Comparison of ENCODE assay signal across 9 cellular contexts in the genomic region with DNA sequence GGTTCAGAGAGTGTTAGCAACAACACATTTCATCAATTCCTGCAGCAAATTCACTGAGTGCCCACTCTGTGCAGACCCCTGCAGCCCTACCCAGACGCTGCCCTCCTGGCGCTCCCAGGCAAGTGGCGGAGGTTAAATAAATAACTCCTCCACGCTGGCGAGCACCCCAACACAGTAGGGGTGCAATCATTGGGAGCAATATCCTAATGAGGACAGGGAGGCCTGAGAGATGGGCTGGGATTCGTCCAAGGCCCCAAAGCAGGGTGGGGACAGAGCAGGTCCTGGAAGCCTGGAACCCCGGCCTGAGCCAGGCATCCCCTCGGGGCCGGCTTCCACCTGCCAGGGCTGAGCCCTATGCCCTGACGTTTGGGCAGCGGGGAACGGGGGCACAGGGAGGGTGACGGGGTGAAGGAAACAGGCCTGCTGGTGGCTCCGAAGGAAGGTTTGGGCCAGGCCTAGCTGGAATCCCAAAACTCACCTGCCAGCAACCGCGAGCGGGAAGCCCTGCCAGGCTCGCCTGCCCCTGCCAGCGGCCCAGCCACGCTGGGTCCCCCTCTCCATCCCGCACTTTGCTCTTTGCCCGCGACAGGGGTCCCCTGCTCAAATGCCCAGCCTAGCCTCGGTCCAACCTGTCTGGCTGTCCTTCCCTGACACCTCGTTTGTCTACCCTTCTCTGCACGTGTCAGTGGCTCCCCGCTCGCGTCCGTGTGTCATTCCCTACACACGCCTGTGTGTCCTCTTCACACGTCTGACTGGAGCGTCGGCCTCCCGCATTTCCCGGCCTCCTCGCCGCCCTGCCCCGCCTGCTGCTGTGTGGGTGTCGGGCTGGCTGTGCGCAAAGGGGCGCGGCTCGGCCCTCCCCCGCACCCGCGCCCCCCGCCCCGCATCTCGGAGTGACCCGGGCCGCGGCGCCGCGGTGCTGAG. TPM values are rescaled to one million over a fixed set of nuclear protein-coding genes. Genes with fewer than 3 reads are reported as not detected.
DNase-seq lines count a peak whose midpoint lies in the region; ATAC-seq, FAIRE-seq and TF ChIP-seq lines count a peak whose summit lies in the region.
"Had no signal": no experiment of that assay in that cellular context is flagged by ENCODE, and none has a peak within 500 bp of the region (broad histone marks: within the 10 kb centered on the region; RNA-seq: fewer than 3 reads in every experiment).

No MANE protein-coding gene starts in this region.

- H3K4me1 Mint-ChIP-seq in activated naive CD4-positive, alpha-beta T cell treated with anti-CD3 and anti-CD28 coated beads, Interleukin-2, amount 10 ng/mL, durations not matched to agents 7 days and 5 days = peaks cover 8% of the 10 kb centered on the region

- peak; percentile 13 to 28 (median 20) for ATAC-seq in right lobe of liver
- peak; percentile 21 for ATAC-seq in upper lobe of right lung
- no peak for ATAC-seq in GM21737 (IDR thresholded peaks at IDR 0.05; ENCODE audit: unreplicated experiment)

- H3K36me3 Mint-ChIP-seq in activated naive CD4-positive, alpha-beta T cell treated with anti-CD3 and anti-CD28 coated beads, Interleukin-2, amount 10 ng/mL, durations not matched to agents 7 days and 5 days = no peaks in the 10 kb centered on the region

- CTCF ChIA-PET in activated naive CD4-positive, alpha-beta T cell treated with anti-CD3 and anti-CD28 coated beads, Interleukin-2, amount 10 ng/mL, durations not matched to agents 7 days and 5 days (lab: Charles Lee) = interaction anchor here (0.9 to 1.1 kb wide), 2 partner anchors 22 to 163 kb away, joined by 3 read pairs; no protein-coding TSS in a partner anchor

- peaks cover 86% of the 10 kb centered on the region for H3K27me3 Mint-ChIP-seq in activated naive CD4-positive, alpha-beta T cell treated with anti-CD3 and anti-CD28 coated beads, Interleukin-2, amount 10 ng/mL, durations not matched to agents 7 days and 5 days

- H3K4me1 ChIP-seq in right lobe of liver (peaks cover 0 to 3% (median 0%) of the 10 kb centered on the region in 4 donors), upper lobe of right lung (peaks cover 16% of the 10 kb centered on the region)

- intact Hi-C loops in right lobe of liver (cut with DNase I) (loop anchor here in 1 of 2 donors (10.0 kb wide), 1 partner anchor 178 kb away; a partner anchor contains a TSS), upper lobe of right lung (cut with DNase I) (no loop called here)

- H3K27me3 ChIP-seq in bronchial epithelial cell (ENCODE audit: control insufficient read depth, insufficient read depth, low read length) = peaks cover 14% of the 10 kb centered on the region
- H3K27me3 ChIP-seq in right lobe of liver = peaks cover 0 to 14% of the 10 kb centered on the region in 2 donors
- H3K27me3 ChIP-seq in upper lobe of right lung = peaks cover 25% of the 10 kb centered on the region

- no peaks in the 10 kb centered on the region for H3K9me3 ChIP-seq in right lobe of liver
- no peaks in the 10 kb centered on the region for H3K9me3 ChIP-seq in upper lobe of right lung

- H3K36me3 ChIP-seq in bronchial epithelial cell (ENCODE audit: control insufficient read depth, insufficient read depth, low read length) (no peaks in the 10 kb centered on the region), right lobe of liver (no peaks in the 10 kb centered on the region), upper lobe of right lung (no peaks in the 10 kb centered on the region)

- WGBS in right lobe of liver (ENCODE audit: insufficient coverage, low coverage, low lambda C conversion rate, missing lambda C conversion rate) = 9% methylated on average over 14 of the region's 56 CpGs

- H3K9me3 Mint-ChIP-seq in activated naive CD4-positive, alpha-beta T cell treated with anti-CD3 and anti-CD28 coated beads, Interleukin-2, amount 10 ng/mL, durations not matched to agents 7 days and 5 days = no peaks in the 10 kb centered on the region

- H3K27ac Mint-ChIP-seq in activated naive CD4-positive, alpha-beta T cell treated with anti-CD3 and anti-CD28 coated beads, Interleukin-2, amount 10 ng/mL, durations not matched to agents 7 days and 5 days = no peak overlapping the region

- TF ChIP-seq CTCF in bronchial epithelial cell (IDR thresholded peaks at IDR 0.05; ENCODE audit: insufficient read depth, low read length, severe bottlenecking) = no peak
- TF ChIP-seq CTCF in right lobe of liver (IDR thresholded peaks at IDR 0.05) = no peak
- TF ChIP-seq CTCF in upper lobe of right lung (IDR thresholded peaks at IDR 0.05) = no peak

- no peak for FAIRE-seq in bronchial epithelial cell (lab: Jason Lieb, UNC)

- peak overlapping the region; percentile 30 for H3K4me3 ChIP-seq in bronchial epithelial cell (ENCODE audit: low read depth, low read length)
- no peak overlapping the region for H3K4me3 ChIP-seq in right lobe of liver
- peak overlapping the region; percentile 32 for H3K4me3 ChIP-seq in upper lobe of right lung

- no peak for DNase-seq in activated naive CD4-positive, alpha-beta T cell treated with anti-CD3 and anti-CD28 coated beads, Interleukin-2, amount 10 ng/mL, durations not matched to agents 7 days and 5 days
- no peak for DNase-seq in activated naive CD4-positive, alpha-beta T cell treated with Interleukin-2 at 50 U/mL for 16 hours
- DNase-seq in bronchial epithelial cell (ENCODE audit: low read depth) = no peak
- DNase-seq in right lobe of liver = no peak
- no peak for DNase-seq in upper lobe of right lung
- no peak for DNase-seq in NCI-H748 (lab: John Stamatoyannopoulos, UW; ENCODE audit: unreplicated experiment)
- DNase-seq in effector CD4-positive, alpha-beta T cell = no peak

- no peak for TF ChIP-seq POLR2A in right lobe of liver (IDR thresholded peaks at IDR 0.05)

- no peak overlapping the region for H3K27ac ChIP-seq in right lobe of liver
- H3K27ac ChIP-seq in upper lobe of right lung = no peak overlapping the region

- peak overlapping the region; percentile 29 for H3K4me3 Mint-ChIP-seq in activated naive CD4-positive, alpha-beta T cell treated with anti-CD3 and anti-CD28 coated beads, Interleukin-2, amount 10 ng/mL, durations not matched to agents 7 days and 5 days

RNA-seq across cellular contexts. Expression of a gene that starts 0.7 kb away (rescaled TPM):
- total RNA-seq in bronchial epithelial cell = 0.38 TPM in 1 of 2 replicates, not detected in the other
- under 1 TPM in 3 of 6 experiments, not detected in 3; 0.09 to 0.26 (median 0.10) TPM for total RNA-seq in right lobe of liver
- 0.87 TPM for total RNA-seq in upper lobe of right lung
- total RNA-seq: SK-MEL-5 had no signal

RNA-seq across cellular contexts. Expression of a gene that starts 59.9 kb away (rescaled TPM):
- total RNA-seq in bronchial epithelial cell = not detected in 2 replicates
- 10 to 100 TPM in 5 of 6 experiments, 1 to 10 TPM in 1; 9.0 to 25.7 (median 15.4) TPM for total RNA-seq in right lobe of liver
- 144 TPM for total RNA-seq in upper lobe of right lung
- total RNA-seq: SK-MEL-5 had no signal

Comparison
In these comparisons a context has a peak if more than half of its experiments do, and no peak if none do; other contexts are left out.
1. H3K4me3 ChIP-seq: peak in bronchial epithelial cell (single experiment) and upper lobe of right lung (single experiment); none in right lobe of liver (0 of 3).